Comparison of ENCODE assay signal across 28 cellular contexts in the genomic region with DNA sequence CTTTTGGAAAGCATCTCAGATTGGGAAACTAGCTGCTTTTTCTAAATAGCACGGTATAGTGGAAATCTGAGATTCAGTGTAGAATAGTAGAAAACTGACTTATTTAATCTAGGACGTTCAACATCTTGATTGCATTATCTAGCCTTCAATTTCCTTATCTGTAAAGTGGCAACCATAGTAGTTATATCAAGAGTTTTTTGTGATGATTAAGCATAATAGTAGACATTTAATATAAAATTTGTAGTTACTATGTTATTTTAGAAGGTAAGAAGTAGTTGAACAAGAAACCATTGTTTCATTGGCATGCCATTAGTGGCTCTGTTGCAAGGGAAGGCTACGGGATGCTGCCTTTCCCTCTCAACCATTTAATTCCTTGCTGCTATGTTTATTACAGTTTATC.
"Had no signal": no experiment of that assay in that cellular context is flagged by ENCODE, and none has a peak within 500 bp of the region (broad histone marks: within the 10 kb centered on the region; RNA-seq: fewer than 3 reads in every experiment).

No MANE protein-coding gene starts in this region.

- H3K27ac ChIP-seq: neural progenitor cell, ovary, parathyroid adenoma, psoas muscle, skin epidermis, spleen, suprapubic skin, testis, tibial artery, transverse colon, upper lobe of right lung, uterus had no signal

- H3K9me3 ChIP-seq: ovary, psoas muscle, spleen, suprapubic skin, testis, tibial artery, transverse colon, upper lobe of right lung, uterus had no signal

- ATAC-seq: natural killer cell; psoas muscle; right cardiac atrium; sciatic nerve; stimulated activated memory B cell treated with anti-CD40 and anti-IgM and Interleukin-4, amounts not matched to agents 10 μg/mL and 1 μg/mL and 100 μg/mL, for 72 hours; stimulated activated naive CD8-positive, alpha-beta T cell treated with anti-CD3 and anti-CD28 coated beads, Interleukin-15, amount 100 ng/mL, for 72 hours; stimulated activated naive CD8-positive, alpha-beta T cell treated with anti-CD3 and anti-CD28 coated beads, Interleukin-15, Interleukin-2, amounts not matched to agents 100 U/mL and 50 U/mL, for 24 hours; upper lobe of right lung had no signal

- H3K4me1 ChIP-seq: neural progenitor cell, parathyroid adenoma, psoas muscle, spleen, suprapubic skin, testis, tibial artery, transverse colon, upper lobe of right lung, uterus had no signal

- H3K9ac ChIP-seq: neural progenitor cell, parathyroid adenoma had no signal

- H3K4me3 ChIP-seq: neural progenitor cell, ovary, psoas muscle, skin epidermis, smooth muscle cell, spleen, suprapubic skin, testis, tibial artery, transverse colon, upper lobe of right lung, uterus had no signal

- DNase-seq: natural killer cell; occipital lobe; ovary; posterior cingulate gyrus; psoas muscle; right cardiac atrium; spleen; stimulated activated CD4-positive, alpha-beta T cell treated with anti-CD3 and anti-CD28 coated beads, Interleukin-12 subunit alpha, Interleukin-12 subunit beta, amount 100 ng/mL, for 4 hours; stimulated activated CD4-positive, alpha-beta T cell treated with anti-CD3 and anti-CD28 coated beads, Interleukin-1b, Interleukin-23, amount 100 ng/mL, for 48 hours; stimulated activated CD4-positive, alpha-beta T cell treated with anti-CD3 and anti-CD28 coated beads, Interleukin-4, amount 100 ng/mL, for 1 hour; stimulated activated CD4-positive, alpha-beta T cell treated with anti-CD3 and anti-CD28 coated beads, Interleukin-4, amount 100 ng/mL, for 4 hours; stimulated activated CD8-positive, alpha-beta memory T cell treated with anti-CD3 and anti-CD28 coated beads, Interleukin-4, amount 100 ng/mL, for 48 hours; stimulated activated naive CD4-positive, alpha-beta T cell; stimulated activated naive CD8-positive, alpha-beta T cell treated with anti-CD3 and anti-CD28 coated beads, Interleukin-15, amount 100 ng/mL, for 72 hours; stimulated activated naive CD8-positive, alpha-beta T cell treated with anti-CD3 and anti-CD28 coated beads, Interleukin-15, Interleukin-2, amounts not matched to agents 100 U/mL and 50 U/mL, for 24 hours; substantia nigra; testis; tibial artery; transverse colon; upper lobe of right lung; uterus had no signal

- H3K27me3 ChIP-seq: neural progenitor cell, ovary, spleen, suprapubic skin, testis, tibial artery, transverse colon, upper lobe of right lung, uterus had no signal

- H3K79me2 ChIP-seq: parathyroid adenoma had no signal

- H2AFZ ChIP-seq: neural progenitor cell, parathyroid adenoma had no signal

- H3K4me2 ChIP-seq: neural progenitor cell, smooth muscle cell had no signal

- H3K36me3 ChIP-seq: neural progenitor cell, ovary, spleen, suprapubic skin, tibial artery, transverse colon, upper lobe of right lung, uterus had no signal
